32 cellular contexts compared by ENCODE assay signal in genomic region chr10:124936813-124937212, GRCh38. TPM values are rescaled to one million over a fixed set of nuclear protein-coding genes. Genes with fewer than 3 reads are reported as not detected.
DNase-seq lines count a peak whose midpoint lies in the region; ATAC-seq and TF ChIP-seq lines count a peak whose summit lies in the region.
"Had no signal": no experiment of that assay in that cellular context is flagged by ENCODE, and none has a peak within 500 bp of the region (broad histone marks: within the 10 kb centered on the region; RNA-seq: fewer than 3 reads in every experiment).

No MANE protein-coding gene starts in this region.

- H3K18ac ChIP-seq in trophoblast cell (ENCODE audit: low read length) = no peak overlapping the region

- no peak overlapping the region for H2AK5ac ChIP-seq in trophoblast cell (ENCODE audit: low read length)

- H4K12ac ChIP-seq in trophoblast cell (ENCODE audit: low read depth, low read length) = no peak overlapping the region

- H2BK12ac ChIP-seq in trophoblast cell (ENCODE audit: low read length) = no peak overlapping the region

- TF ChIP-seq CTCF in right atrium auricular region (IDR thresholded peaks at IDR 0.05) = no peak
- no peak for TF ChIP-seq CTCF in HEK293 (tag by site-specific recombination; IDR thresholded peaks at IDR 0.05)
- TF ChIP-seq CTCF in CD8-positive, alpha-beta T cell (IDR thresholded peaks at IDR 0.05) = no peak

- H3K36me3 ChIP-seq in right atrium auricular region = no peaks in the 10 kb centered on the region
- no peaks in the 10 kb centered on the region for H3K36me3 ChIP-seq in HEK293 (ENCODE audit: control insufficient read depth in 2 of 2, insufficient read depth in 1 of 2, low read length in 2 of 2)
- H3K36me3 ChIP-seq in trophoblast cell (ENCODE audit: control insufficient read depth in 1 of 2, insufficient read depth in 2 of 2, low read length in 2 of 2) = no peaks in the 10 kb centered on the region
- no peaks in the 10 kb centered on the region for H3K36me3 ChIP-seq in CD8-positive, alpha-beta T cell (ENCODE audit: insufficient read depth, low read length)
- H3K36me3 ChIP-seq: BE2C had no signal

- H3K79me2 ChIP-seq in trophoblast cell (ENCODE audit: control insufficient read depth, insufficient read depth, low read length, poor library complexity) = peaks cover 4% of the 10 kb centered on the region

- H3K27me3 Mint-ChIP-seq in CD8-positive, alpha-beta T cell (ENCODE audit: low read depth) = no peaks in the 10 kb centered on the region
- H3K27me3 Mint-ChIP-seq: B cell; CD4-positive, alpha-beta memory T cell; CD4-positive, alpha-beta T cell; CD4-positive, CD25-positive, alpha-beta regulatory T cell; CD8-positive, alpha-beta memory T cell had no signal

- CTCF ChIA-PET in HEK293 (lab: Yijun Ruan, JAX) = no interaction called here
- CTCF ChIA-PET in CD8-positive, alpha-beta T cell (lab: Charles Lee) = interaction anchor here (0.6 kb wide), 1 partner anchor 121 kb away, joined by 3 read pairs; no protein-coding TSS in a partner anchor

- H3K36me3 Mint-ChIP-seq in CD8-positive, alpha-beta T cell = peaks cover 12% of the 10 kb centered on the region

- intact Hi-C loops in Right ventricle myocardium inferior (cut with DNase I) = no loop called here
- intact Hi-C loops in CD8-positive, alpha-beta T cell (cut with DNase I, micrococcal nuclease) = no loop called here

- H3K23ac ChIP-seq in trophoblast cell (ENCODE audit: low read length) = no peak overlapping the region

- no peak overlapping the region for H3K4me3 ChIP-seq in right atrium auricular region
- H3K4me3 ChIP-seq in HEK293 (ENCODE audit: low read depth, low read length) = no peak overlapping the region
- no peak overlapping the region for H3K4me3 ChIP-seq in trophoblast cell (ENCODE audit: low read depth, low read length)
- no peak overlapping the region for H3K4me3 ChIP-seq in CD8-positive, alpha-beta T cell (ENCODE audit: low read depth, low read length)
- H3K4me3 ChIP-seq: A549; BLaER1; BLaER1 treated with 17β-estradiol and CSF1 and Interleukin-3, amounts not matched to agents 10 nM and 100 nM had no signal

- H3K27ac Mint-ChIP-seq in CD8-positive, alpha-beta T cell = no peak overlapping the region
- H3K27ac Mint-ChIP-seq: B cell; CD4-positive, alpha-beta T cell had no signal

- WGBS in trophoblast cell (ENCODE audit: extremely low coverage, insufficient coverage, insufficient read length) = no CpG with 5 or more reads among the region's 7 CpGs

- DNase-seq in Right ventricle myocardium inferior (ENCODE audit: missing footprints) (peak; percentile 61), right atrium auricular region (ENCODE audit: low spot score) (no peak), trophoblast cell (no peak)
- no peak for DNase-seq in CD8-positive, alpha-beta T cell
- DNase-seq: 8988T; ACHN; AML-193; BE2C; C1 segment of cervical spinal cord; Caco-2; Calu3; CD4-positive, alpha-beta memory T cell; CD4-positive, alpha-beta T cell; CD4-positive, CD25-positive, alpha-beta regulatory T cell; CD8-positive, alpha-beta memory T cell; COR-L47; DMS 273 treated with DMSO at 0.1 percent for 48 hours; DMS153; DMS53; DMS79; DMS79 treated with DMSO at 0.1 percent for 48 hours; DND-41; EL had no signal

- H3K4me3 Mint-ChIP-seq in CD8-positive, alpha-beta T cell = no peak overlapping the region
- H3K4me3 Mint-ChIP-seq: B cell; CD14-positive monocyte; CD4-positive, alpha-beta T cell had no signal

- H3K14ac ChIP-seq in trophoblast cell (ENCODE audit: low read length) = no peak overlapping the region

- no peak for ATAC-seq in Right ventricle myocardium inferior
- ATAC-seq in HG02852 (IDR thresholded peaks at IDR 0.05; ENCODE audit: unreplicated experiment) = no peak
- ATAC-seq in CD8-positive, alpha-beta T cell = no peak
- ATAC-seq: A549 had no signal

- no peak overlapping the region for H3K27ac ChIP-seq in right atrium auricular region
- H3K27ac ChIP-seq in HEK293 (ENCODE audit: extremely low read depth, low read depth, low read length) = no peak overlapping the region
- no peak overlapping the region for H3K27ac ChIP-seq in trophoblast cell (ENCODE audit: low read depth, low read length)
- no peak overlapping the region for H3K27ac ChIP-seq in CD8-positive, alpha-beta T cell (ENCODE audit: low read depth, low read length)
- H3K27ac ChIP-seq: 22Rv1; A549; BLaER1; BLaER1 treated with 17β-estradiol and CSF1 and Interleukin-3, amounts not matched to agents 10 nM and 100 nM; C4-2B had no signal

- H3K9me3 ChIP-seq in right atrium auricular region (no peaks in the 10 kb centered on the region), HEK293 (ENCODE audit: control insufficient read depth, insufficient read depth, low read depth, low read length) (no peaks in the 10 kb centered on the region), trophoblast cell (ENCODE audit: insufficient read depth, low read depth, low read length) (no peaks in the 10 kb centered on the region)
- no peaks in the 10 kb centered on the region for H3K9me3 ChIP-seq in CD8-positive, alpha-beta T cell (ENCODE audit: low read length)
- H3K9me3 ChIP-seq: A549, BE2C, Caco-2 had no signal

- H2AFZ ChIP-seq in trophoblast cell (ENCODE audit: insufficient read depth, low read length, poor library complexity) = no peak overlapping the region

- no peak overlapping the region for H4K91ac ChIP-seq in trophoblast cell (ENCODE audit: low read depth, low read length)

- peaks cover 65% of the 10 kb centered on the region for H3K4me1 Mint-ChIP-seq in CD8-positive, alpha-beta T cell (ENCODE audit: low read depth)

- H3K4me1 ChIP-seq in right atrium auricular region (peaks cover 0 to 25% of the 10 kb centered on the region in 2 donors), HEK293 (ENCODE audit: control insufficient read depth, insufficient read depth, low read length) (peaks cover 7% of the 10 kb centered on the region), trophoblast cell (ENCODE audit: control insufficient read depth in 1 of 2, insufficient read depth in 2 of 2, low read length in 2 of 2) (peaks cover 0 to 2% of the 10 kb centered on the region in 2 experiments)
- peaks cover 17% of the 10 kb centered on the region for H3K4me1 ChIP-seq in CD8-positive, alpha-beta T cell (ENCODE audit: insufficient read depth, low read length)
- H3K4me1 ChIP-seq: A549, BE2C, Caco-2 had no signal

- peak overlapping the region; percentile 86 for H3K4ac ChIP-seq in trophoblast cell (ENCODE audit: low read depth, low read length)

- no peak overlapping the region for H3K4me2 ChIP-seq in trophoblast cell (ENCODE audit: low read length)
- H3K4me2 ChIP-seq: A549; BLaER1; BLaER1 treated with 17β-estradiol and CSF1 and Interleukin-3, amounts not matched to agents 10 nM and 100 nM had no signal

- H3K27me3 ChIP-seq in right atrium auricular region (no peaks in the 10 kb centered on the region), trophoblast cell (ENCODE audit: insufficient read depth, low read length) (no peaks in the 10 kb centered on the region)
- no peaks in the 10 kb centered on the region for H3K27me3 ChIP-seq in CD8-positive, alpha-beta T cell (ENCODE audit: insufficient read depth, low read length)
- H3K27me3 ChIP-seq: BE2C; BLaER1; BLaER1 treated with 17β-estradiol and CSF1 and Interleukin-3, amounts not matched to agents 10 nM and 100 nM had no signal

- no peaks in the 10 kb centered on the region for H3K79me1 ChIP-seq in trophoblast cell (ENCODE audit: low read length)

- H2BK120ac ChIP-seq in trophoblast cell (ENCODE audit: insufficient read depth, low read length, poor library complexity) = no peak overlapping the region

- POLR2A ChIA-PET in HEK293 (lab: Yijun Ruan, JAX) = interaction anchor here (0.7 kb wide), 3 partner anchors 29 to 251 kb away, joined by 3 to 6 read pairs (median 3); no protein-coding TSS in a partner anchor
- POLR2A ChIA-PET in CD8-positive, alpha-beta T cell (lab: Charles Lee) = no interaction called here

- H3K9ac ChIP-seq in trophoblast cell (ENCODE audit: low read length) = no peak overlapping the region
- H3K9ac ChIP-seq: BLaER1; BLaER1 treated with 17β-estradiol and CSF1 and Interleukin-3, amounts not matched to agents 10 nM and 100 nM had no signal

- H3K9me3 Mint-ChIP-seq in CD8-positive, alpha-beta T cell = peaks cover 1% of the 10 kb centered on the region
- H3K9me3 Mint-ChIP-seq: CD8-positive, alpha-beta memory T cell had no signal

- no peak overlapping the region for H2BK5ac ChIP-seq in trophoblast cell (ENCODE audit: low read depth, low read length, poor library complexity)

- H4K8ac ChIP-seq in trophoblast cell (ENCODE audit: low read depth, low read length) = no peak overlapping the region

TF ChIP-seq in HEK293, 187 proteins besides CTCF, POLR2A, EP300 and RAD21 (continues in another document):
- TF ChIP-seq ZNF433 (tag by site-specific recombination; IDR thresholded peaks at IDR 0.05; ENCODE audit: low read depth) = no peak
- no peak for TF ChIP-seq ZNF514 (tag by site-specific recombination; IDR thresholded peaks at IDR 0.05)
- TF ChIP-seq ZFHX2 (tag by site-specific recombination; conservative IDR thresholded peaks at IDR 0.05) = no peak
- TF ChIP-seq ZSCAN4 (tag by site-specific recombination; IDR thresholded peaks at IDR 0.05) = no peak
- TF ChIP-seq ZNF366 (tag by site-specific recombination; conservative IDR thresholded peaks at IDR 0.05) = no peak
- TF ChIP-seq ZNF837 (tag by site-specific recombination; IDR thresholded peaks at IDR 0.05) = no peak
- TF ChIP-seq ZBTB8A (tag by site-specific recombination; IDR thresholded peaks at IDR 0.05) = no peak
- TF ChIP-seq ZNF175 (tag by site-specific recombination; IDR thresholded peaks at IDR 0.05) = no peak
- peak; percentile 47; the same call in 1 of the 2 replicates for TF ChIP-seq OSR2 (tag by site-specific recombination; IDR thresholded peaks at IDR 0.05)
- TF ChIP-seq ZNF792 (tag by site-specific recombination; IDR thresholded peaks at IDR 0.05) = no peak

RNA-seq across cellular contexts. Expression of gene ZRANB1, which starts 5.1 kb away (rescaled TPM):
- 23.4 TPM for total RNA-seq in Right ventricle myocardium inferior
- 10 to 100 TPM; 24.1 to 24.9 TPM for total RNA-seq in right atrium auricular region
- 20.8 and 21.3 TPM in 2 replicates for polyA plus RNA-seq in trophoblast cell (2013)
- total RNA-seq in CD8-positive, alpha-beta T cell = 10 to 100 TPM; 28.5 to 31.6 TPM
